In the genomic region with DNA sequence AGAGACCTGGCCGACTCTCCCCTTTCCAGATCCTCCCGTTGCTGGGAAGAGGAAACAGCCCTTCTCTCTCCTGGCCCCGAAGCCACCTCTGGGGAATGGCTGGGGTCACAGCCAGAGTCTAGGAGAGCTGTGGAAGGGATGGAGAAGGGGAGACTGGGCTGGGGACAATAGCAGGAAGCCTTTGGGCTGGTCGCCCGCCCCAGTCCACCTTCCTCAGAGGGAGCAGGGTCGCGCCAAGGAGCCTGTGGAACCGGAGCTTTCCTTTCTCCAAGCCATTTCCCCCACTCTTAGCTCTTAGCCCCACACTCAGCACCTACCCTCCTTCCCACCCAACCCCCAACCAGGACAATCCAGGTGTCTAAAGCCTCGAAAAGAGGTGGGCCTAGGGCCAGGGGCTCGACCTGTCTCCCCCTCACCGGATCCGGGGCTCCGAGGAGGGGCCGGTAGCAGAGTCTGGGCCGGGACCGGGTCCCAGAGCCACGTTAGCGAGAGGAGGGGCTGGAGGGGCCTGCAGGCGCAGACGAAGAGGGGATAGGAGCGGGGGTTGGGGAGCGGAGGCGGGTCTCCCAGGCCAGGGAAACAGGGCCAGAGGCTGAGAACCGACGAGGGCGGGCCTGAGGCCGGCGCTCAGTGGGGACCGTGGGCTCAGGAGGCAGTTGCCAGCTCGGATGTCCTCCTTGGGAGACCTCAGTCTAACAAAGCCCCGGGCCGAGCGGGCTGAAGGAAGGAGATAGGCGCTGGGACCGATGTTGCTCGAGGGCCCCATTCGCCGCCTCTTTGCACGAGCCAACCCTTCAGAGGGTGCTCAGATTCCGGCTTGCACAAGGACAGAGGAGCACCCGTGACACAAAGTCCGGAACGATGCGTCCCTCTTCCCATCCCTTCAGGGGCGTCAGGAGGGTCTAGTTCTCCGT, we compare ENCODE assay signal across 8 cellular contexts. TPM values are rescaled to one million over a fixed set of nuclear protein-coding genes. Genes with fewer than 3 reads are reported as not detected.
DNase-seq lines count a peak whose midpoint lies in the region; ATAC-seq and TF ChIP-seq lines count a peak whose summit lies in the region.

No MANE protein-coding gene starts in this region.

- no peak for ATAC-seq in GM21381 (IDR thresholded peaks at IDR 0.05; ENCODE audit: unreplicated experiment)

- no peak overlapping the region for H3K23ac ChIP-seq in trophoblast cell (ENCODE audit: low read length)

- no peak overlapping the region for H3K9ac ChIP-seq in trophoblast cell (ENCODE audit: low read length)

- peaks cover 22% of the 10 kb centered on the region for H3K4me1 Mint-ChIP-seq in activated T-helper 1 cell treated with anti-CD3 and anti-CD28 coated beads, Interleukin-12 subunit alpha, Interleukin-12 subunit beta, Interleukin-2, Interleukin-4 antibody, amounts not matched to agents 30 ng/mL and 10 ng/mL and 1 ng/mL, durations not matched to agents 14 hours and 24 hours and 36 hours (ENCODE audit: low read depth)

- H3K9me3 ChIP-seq in cardiac muscle cell (ENCODE audit: low read depth) (no peaks in the 10 kb centered on the region), trophoblast cell (ENCODE audit: insufficient read depth, low read depth, low read length) (no peaks in the 10 kb centered on the region)

- no peaks in the 10 kb centered on the region for H3K79me2 ChIP-seq in trophoblast cell (ENCODE audit: control insufficient read depth, insufficient read depth, low read length, poor library complexity)

- H3K4me1 ChIP-seq in cardiac muscle cell (ENCODE audit: low read depth) = peaks cover 35% of the 10 kb centered on the region
- peaks cover 8 to 15% of the 10 kb centered on the region in 2 experiments for H3K4me1 ChIP-seq in trophoblast cell (ENCODE audit: control insufficient read depth in 1 of 2, insufficient read depth in 2 of 2, low read length in 2 of 2)

- H4K8ac ChIP-seq in trophoblast cell (ENCODE audit: low read depth, low read length) = no peak overlapping the region

- no peak overlapping the region for H3K27ac ChIP-seq in cardiac muscle cell
- no peak overlapping the region for H3K27ac ChIP-seq in trophoblast cell (ENCODE audit: low read depth, low read length)

- peak overlapping the region; percentile 50 for H2AFZ ChIP-seq in trophoblast cell (ENCODE audit: insufficient read depth, low read length, poor library complexity)

- H3K27ac Mint-ChIP-seq in activated T-helper 1 cell treated with anti-CD3 and anti-CD28 coated beads, Interleukin-12 subunit alpha, Interleukin-12 subunit beta, Interleukin-2, Interleukin-4 antibody, amounts not matched to agents 30 ng/mL and 10 ng/mL and 1 ng/mL, durations not matched to agents 14 hours and 24 hours and 36 hours = no peak overlapping the region

- H3K36me3 Mint-ChIP-seq in activated T-helper 1 cell treated with anti-CD3 and anti-CD28 coated beads, Interleukin-12 subunit alpha, Interleukin-12 subunit beta, Interleukin-2, Interleukin-4 antibody, amounts not matched to agents 30 ng/mL and 10 ng/mL and 1 ng/mL, durations not matched to agents 14 hours and 24 hours and 36 hours (ENCODE audit: low read depth) = no peaks in the 10 kb centered on the region

- H2BK5ac ChIP-seq in trophoblast cell (ENCODE audit: low read depth, low read length, poor library complexity) = no peak overlapping the region

- H3K4me3 ChIP-seq in cardiac muscle cell = peak overlapping the region; percentile 64
- peak overlapping the region; percentile 82 for H3K4me3 ChIP-seq in trophoblast cell (ENCODE audit: low read depth, low read length)

- no peak overlapping the region for H3K4ac ChIP-seq in trophoblast cell (ENCODE audit: low read depth, low read length)

- no peak overlapping the region for H2BK12ac ChIP-seq in trophoblast cell (ENCODE audit: low read length)

- peaks cover 2% of the 10 kb centered on the region for H3K79me1 ChIP-seq in trophoblast cell (ENCODE audit: low read length)

- H3K18ac ChIP-seq in trophoblast cell (ENCODE audit: low read length) = no peak overlapping the region

- H3K14ac ChIP-seq in trophoblast cell (ENCODE audit: low read length) = no peak overlapping the region

- no peak overlapping the region for H4K12ac ChIP-seq in trophoblast cell (ENCODE audit: low read depth, low read length)

- H3K27me3 Mint-ChIP-seq in activated T-helper 1 cell treated with anti-CD3 and anti-CD28 coated beads, Interleukin-12 subunit alpha, Interleukin-12 subunit beta, Interleukin-2, Interleukin-4 antibody, amounts not matched to agents 30 ng/mL and 10 ng/mL and 1 ng/mL, durations not matched to agents 14 hours and 24 hours and 36 hours (ENCODE audit: insufficient read depth) = peaks cover 20% of the 10 kb centered on the region

- no peak overlapping the region for H2AK5ac ChIP-seq in trophoblast cell (ENCODE audit: low read length)

- no peak overlapping the region for H4K91ac ChIP-seq in trophoblast cell (ENCODE audit: low read depth, low read length)

- H3K4me2 ChIP-seq in trophoblast cell (ENCODE audit: low read length) = peak overlapping the region; percentile 92

- WGBS in trophoblast cell (ENCODE audit: extremely low coverage, insufficient coverage, insufficient read length) = no CpG with 5 or more reads among the region's 46 CpGs

- DNase-seq in activated CD4-positive, alpha-beta T cell treated with anti-CD3 and anti-CD28 coated beads for 48 hours = peak; percentile 41
- no peak for DNase-seq in activated CD4-positive, alpha-beta T cell treated with anti-CD3 and anti-CD28 coated beads, Interleukin-2, amount 50 U/mL, for 4 hours
- no peak for DNase-seq in activated T-helper 1 cell treated with anti-CD3 and anti-CD28 coated beads, Interleukin-12 subunit alpha, Interleukin-12 subunit beta, Interleukin-2, Interleukin-4 antibody, amounts not matched to agents 30 ng/mL and 10 ng/mL and 1 ng/mL, durations not matched to agents 14 hours and 24 hours and 36 hours (ENCODE audit: low spot score)
- DNase-seq in cardiac muscle cell (ENCODE audit: low read depth in 1 of 2, low spot score in 1 of 2) (peak; percentile 24 to 35), trophoblast cell (peak in 1 of 2 donors; percentile 26), A172 (ENCODE audit: low spot score) (no peak), NCI-H2107 (lab: John Stamatoyannopoulos, UW) (no peak)

- TF ChIP-seq CTCF in cardiac muscle cell (IDR thresholded peaks at IDR 0.05; ENCODE audit: low read depth, low read length) = no peak

- intact Hi-C loops in activated T-helper 1 cell treated with anti-CD3 and anti-CD28 coated beads, Interleukin-12 subunit alpha, Interleukin-12 subunit beta, Interleukin-2, Interleukin-4 antibody, amounts not matched to agents 30 ng/mL and 10 ng/mL and 1 ng/mL, durations not matched to agents 14 hours and 24 hours and 36 hours (cut with micrococcal nuclease) = loop anchor here (1.0 to 2.0 kb wide), 3 partner anchors 11 to 75 kb away; a partner anchor contains a TSS

- H3K27me3 ChIP-seq in cardiac muscle cell (no peaks in the 10 kb centered on the region), trophoblast cell (ENCODE audit: insufficient read depth, low read length) (peaks cover 16% of the 10 kb centered on the region)

- peak overlapping the region; percentile 97 for H3K4me3 Mint-ChIP-seq in activated T-helper 1 cell treated with anti-CD3 and anti-CD28 coated beads, Interleukin-12 subunit alpha, Interleukin-12 subunit beta, Interleukin-2, Interleukin-4 antibody, amounts not matched to agents 30 ng/mL and 10 ng/mL and 1 ng/mL, durations not matched to agents 14 hours and 24 hours and 36 hours

- H3K9me3 Mint-ChIP-seq in activated T-helper 1 cell treated with anti-CD3 and anti-CD28 coated beads, Interleukin-12 subunit alpha, Interleukin-12 subunit beta, Interleukin-2, Interleukin-4 antibody, amounts not matched to agents 30 ng/mL and 10 ng/mL and 1 ng/mL, durations not matched to agents 14 hours and 24 hours and 36 hours = no peaks in the 10 kb centered on the region

- H2BK120ac ChIP-seq in trophoblast cell (ENCODE audit: insufficient read depth, low read length, poor library complexity) = no peak overlapping the region

- H3K36me3 ChIP-seq in cardiac muscle cell = no peaks in the 10 kb centered on the region
- H3K36me3 ChIP-seq in trophoblast cell (ENCODE audit: control insufficient read depth in 1 of 2, insufficient read depth in 2 of 2, low read length in 2 of 2) = no peaks in the 10 kb centered on the region

RNA-seq across cellular contexts. Expression of a gene that starts 1.0 kb away (rescaled TPM):
- total RNA-seq in activated T-helper 1 cell treated with anti-CD3 and anti-CD28 coated beads, Interleukin-12 subunit alpha, Interleukin-12 subunit beta, Interleukin-2, Interleukin-4 antibody, amounts not matched to agents 30 ng/mL and 10 ng/mL and 1 ng/mL, durations not matched to agents 14 hours and 24 hours and 36 hours = 3.6 and 4.3 TPM in 2 replicates
- total RNA-seq in cardiac muscle cell = 22.0 and 28.1 TPM in 2 replicates
- polyA plus RNA-seq in cardiac muscle cell = 23.3 and 29.9 TPM in 2 replicates
- 3.0 and 3.1 TPM in 2 replicates for polyA plus RNA-seq in trophoblast cell (2013)
- 2.5 and 4.4 TPM in 2 replicates for total RNA-seq in A172 (2014; rRNA removed; shearing (Covaris generic))

RNA-seq across cellular contexts. Expression of a gene that starts 11.0 kb away (rescaled TPM):
- 38.0 and 38.5 TPM in 2 replicates for total RNA-seq in activated T-helper 1 cell treated with anti-CD3 and anti-CD28 coated beads, Interleukin-12 subunit alpha, Interleukin-12 subunit beta, Interleukin-2, Interleukin-4 antibody, amounts not matched to agents 30 ng/mL and 10 ng/mL and 1 ng/mL, durations not matched to agents 14 hours and 24 hours and 36 hours
- total RNA-seq in cardiac muscle cell = 0.45 TPM in 1 of 2 replicates, not detected in the other
- polyA plus RNA-seq in cardiac muscle cell = 0.20 and 0.39 TPM in 2 replicates
- not detected in 2 replicates for polyA plus RNA-seq in trophoblast cell (2013)
- total RNA-seq in A172 (2014; rRNA removed; shearing (Covaris generic)) = not detected in 2 replicates

RNA-seq across cellular contexts. Expression of a gene that starts 20.3 kb away (rescaled TPM):
- total RNA-seq in activated T-helper 1 cell treated with anti-CD3 and anti-CD28 coated beads, Interleukin-12 subunit alpha, Interleukin-12 subunit beta, Interleukin-2, Interleukin-4 antibody, amounts not matched to agents 30 ng/mL and 10 ng/mL and 1 ng/mL, durations not matched to agents 14 hours and 24 hours and 36 hours = 4.0 and 5.0 TPM in 2 replicates
- 19.7 and 26.7 TPM in 2 replicates for total RNA-seq in cardiac muscle cell
- polyA plus RNA-seq in cardiac muscle cell = 4.9 and 8.0 TPM in 2 replicates
- 5.7 and 6.0 TPM in 2 replicates for polyA plus RNA-seq in trophoblast cell (2013)
- 19.6 and 21.6 TPM in 2 replicates for total RNA-seq in A172 (2014; rRNA removed; shearing (Covaris generic))

RNA-seq across cellular contexts. Expression of a gene that starts 20.5 kb away (rescaled TPM):
- total RNA-seq in activated T-helper 1 cell treated with anti-CD3 and anti-CD28 coated beads, Interleukin-12 subunit alpha, Interleukin-12 subunit beta, Interleukin-2, Interleukin-4 antibody, amounts not matched to agents 30 ng/mL and 10 ng/mL and 1 ng/mL, durations not matched to agents 14 hours and 24 hours and 36 hours = 111 and 117 TPM in 2 replicates
- 30.8 and 50.9 TPM in 2 replicates for total RNA-seq in cardiac muscle cell
- polyA plus RNA-seq in cardiac muscle cell = 66.5 and 80.7 TPM in 2 replicates
- 52.5 and 53.6 TPM in 2 replicates for polyA plus RNA-seq in trophoblast cell (2013)
- 105 and 107 TPM in 2 replicates for total RNA-seq in A172 (2014; rRNA removed; shearing (Covaris generic))

RNA-seq across cellular contexts. Expression of a gene that starts 30.4 kb away (rescaled TPM):
- total RNA-seq in activated T-helper 1 cell treated with anti-CD3 and anti-CD28 coated beads, Interleukin-12 subunit alpha, Interleukin-12 subunit beta, Interleukin-2, Interleukin-4 antibody, amounts not matched to agents 30 ng/mL and 10 ng/mL and 1 ng/mL, durations not matched to agents 14 hours and 24 hours and 36 hours = 2.6 and 2.9 TPM in 2 replicates
- total RNA-seq in cardiac muscle cell = 0.48 TPM in 1 of 2 replicates, not detected in the other
- polyA plus RNA-seq in cardiac muscle cell = 0.44 TPM in 1 of 2 replicates, not detected in the other
- polyA plus RNA-seq in trophoblast cell (2013) = not detected in 2 replicates
- total RNA-seq in A172 (2014; rRNA removed; shearing (Covaris generic)) = 0.17 and 0.57 TPM in 2 replicates

Comparison
In these comparisons a context has a peak if more than half of its experiments do, and no peak if none do; other contexts are left out.
1. DNase-seq: peak in activated CD4-positive, alpha-beta T cell treated with anti-CD3 and anti-CD28 coated beads for 48 hours (single experiment) and cardiac muscle cell (2 of 2); none in activated CD4-positive, alpha-beta T cell treated with anti-CD3 and anti-CD28 coated beads, Interleukin-2, amount 50 U/mL, for 4 hours (0 of 2), activated T-helper 1 cell treated with anti-CD3 and anti-CD28 coated beads, Interleukin-12 subunit alpha, Interleukin-12 subunit beta, Interleukin-2, Interleukin-4 antibody, amounts not matched to agents 30 ng/mL and 10 ng/mL and 1 ng/mL, durations not matched to agents 14 hours and 24 hours and 36 hours (single experiment), A172 (single experiment) and NCI-H2107 (single experiment).
2. RNA of a gene that starts 11.0 kb away (total RNA-seq): 38.0 to 38.5 TPM in activated T-helper 1 cell treated with anti-CD3 and anti-CD28 coated beads, Interleukin-12 subunit alpha, Interleukin-12 subunit beta, Interleukin-2, Interleukin-4 antibody, amounts not matched to agents 30 ng/mL and 10 ng/mL and 1 ng/mL, durations not matched to agents 14 hours and 24 hours and 36 hours; 0.45 TPM in cardiac muscle cell and not detected in A172; every median in the first group is over 10 times any median in the second.